In genomic region chr14:95431199-95432145, GRCh38 we compare ENCODE assay signal across 9 cellular contexts.
DNase-seq lines count a peak whose midpoint lies in the region; ATAC-seq and TF ChIP-seq lines count a peak whose summit lies in the region.
"Had no signal": no experiment of that assay in that cellular context is flagged by ENCODE, and none has a peak within 500 bp of the region (broad histone marks: within the 10 kb centered on the region; RNA-seq: fewer than 3 reads in every experiment).

No MANE protein-coding gene starts in this region.

- no peaks in the 10 kb centered on the region for H3K36me3 ChIP-seq in neural progenitor cell

- no peaks in the 10 kb centered on the region for H3K9me3 ChIP-seq in neural progenitor cell (ENCODE audit: low read depth)

- H3K4me3 Mint-ChIP-seq in neural progenitor cell: peak overlapping the region; percentile 7
- H3K4me3 Mint-ChIP-seq: activated naive CD8-positive, alpha-beta T cell had no signal

- TF ChIP-seq POLR2A in erythroblast (IDR thresholded peaks at IDR 0.05; ENCODE audit: low read length): no peak

- peaks cover 17% of the 10 kb centered on the region for H3K4me1 Mint-ChIP-seq in neural progenitor cell

- no peaks in the 10 kb centered on the region for H3F3A ChIP-seq in neural progenitor cell (ENCODE audit: low read depth)

- H3K36me3 Mint-ChIP-seq in neural progenitor cell: no peaks in the 10 kb centered on the region

- no peaks in the 10 kb centered on the region for H3K79me2 ChIP-seq in neural progenitor cell (ENCODE audit: low read depth)

- H3K27me3 Mint-ChIP-seq in neural progenitor cell (ENCODE audit: insufficient read depth, low read depth): no peaks in the 10 kb centered on the region
- H3K27me3 Mint-ChIP-seq: activated naive CD8-positive, alpha-beta T cell had no signal

- peak; percentile 25 to 34 for DNase-seq in activated T-cell treated with anti-CD3 and anti-CD28 coated beads, Interleukin-2, amount 50 U/mL, for 48 hours
- no peak for DNase-seq in activated T-cell treated with anti-CD3 and anti-CD28 coated beads for 4 hours
- peak; percentile 36 for DNase-seq in NCI-H69 (lab: John Stamatoyannopoulos, UW)
- peak; percentile 31 to 43 for DNase-seq in erythroblast (lab: John Stamatoyannopoulos, UW)
- peak; percentile 61 for DNase-seq in neural progenitor cell (ENCODE audit: low spot score)
- no peak for DNase-seq in stimulated activated naive CD4-positive, alpha-beta T cell treated with Interleukin-2 at 50 U/mL for 16 hours (lab: John Stamatoyannopoulos, UW)
- DNase-seq in AML-193 (lab: John Stamatoyannopoulos, UW): no peak

- H3K4me1 ChIP-seq in neural progenitor cell: no peaks in the 10 kb centered on the region

- no peak overlapping the region for H3K9ac ChIP-seq in neural progenitor cell

- no peak overlapping the region for H3K27ac ChIP-seq in neural progenitor cell

- H3K27me3 ChIP-seq in neural progenitor cell: no peaks in the 10 kb centered on the region

- no peak overlapping the region for H3K4me2 ChIP-seq in neural progenitor cell

- H2AFZ ChIP-seq in neural progenitor cell (replicated peaks): peak overlapping the region; percentile 54

- no peak for ATAC-seq in GM18858 (IDR thresholded peaks at IDR 0.05; ENCODE audit: unreplicated experiment)

- no peak overlapping the region for H3K27ac Mint-ChIP-seq in neural progenitor cell
- H3K27ac Mint-ChIP-seq: activated naive CD8-positive, alpha-beta T cell had no signal

- no peaks in the 10 kb centered on the region for H4K20me1 ChIP-seq in neural progenitor cell (ENCODE audit: low read depth)

- H3K4me3 ChIP-seq in neural progenitor cell: no peak overlapping the region

- no peaks in the 10 kb centered on the region for H3K9me3 Mint-ChIP-seq in neural progenitor cell

- peak; percentile 76 for TF ChIP-seq CTCF in neural progenitor cell (IDR thresholded peaks at IDR 0.05)

Comparison
In these comparisons a context has a peak if more than half of its experiments do, and no peak if none do; other contexts are left out.
1. DNase-seq: peak in activated T-cell treated with anti-CD3 and anti-CD28 coated beads, Interleukin-2, amount 50 U/mL, for 48 hours (2 of 2), NCI-H69 (single experiment), erythroblast (2 of 2) and neural progenitor cell (single experiment); none in activated T-cell treated with anti-CD3 and anti-CD28 coated beads for 4 hours (single experiment), stimulated activated naive CD4-positive, alpha-beta T cell treated with Interleukin-2 at 50 U/mL for 16 hours (single experiment) and AML-193 (0 of 2).